26 cellular contexts compared by ENCODE assay signal in genomic region chr3:150508401-150508800, GRCh38. TPM values are rescaled to one million over a fixed set of nuclear protein-coding genes. Genes with fewer than 3 reads are reported as not detected.
DNase-seq lines count a peak whose midpoint lies in the region; ATAC-seq, FAIRE-seq and TF ChIP-seq lines count a peak whose summit lies in the region.
"Had no signal": no experiment of that assay in that cellular context is flagged by ENCODE, and none has a peak within 500 bp of the region (broad histone marks: within the 10 kb centered on the region; RNA-seq: fewer than 3 reads in every experiment).

No MANE protein-coding gene starts in this region.

- no peaks in the 10 kb centered on the region for H3K36me3 ChIP-seq in mammary epithelial cell (ENCODE audit: insufficient read depth, low read length)
- no peaks in the 10 kb centered on the region for H3K36me3 ChIP-seq in bronchial epithelial cell (ENCODE audit: control insufficient read depth, insufficient read depth, low read length)
- H3K36me3 ChIP-seq: BE2C, BLaER1 had no signal

- H3K79me2 ChIP-seq in mammary epithelial cell (ENCODE audit: insufficient read depth, low read length), result no peaks in the 10 kb centered on the region

- ATAC-seq in foreskin keratinocyte, result peak; percentile 16
- ATAC-seq in HG02970 (IDR thresholded peaks at IDR 0.05; ENCODE audit: low FRiP score, unreplicated experiment), result no peak

- in situ Hi-C loops in mammary epithelial cell (cut with MboI; ENCODE audit: low sequenced_read_pairs in 2 of 2), result loop anchor here in 1 of 2 donors (25.0 kb wide), 1 partner anchor 546 kb away; the partner anchor contains the start of gene PFN2

- no peaks in the 10 kb centered on the region for H3K27me3 Mint-ChIP-seq in MCF 10A (ENCODE audit: insufficient read depth, unreplicated experiment)

- CTCF ChIA-PET in mammary epithelial cell (lab: Charles Lee; ENCODE audit: low non-redundant PET) (no interaction called here), MCF 10A (lab: Yijun Ruan, JAX) (no interaction called here)

- dilution Hi-C loops in mammary epithelial cell (cut with HindIII; ENCODE audit: low sequenced_read_pairs), result no loop called here

- no peak overlapping the region for H3K9ac ChIP-seq in mammary epithelial cell (ENCODE audit: insufficient read depth, low read length)
- H3K9ac ChIP-seq: BLaER1 had no signal

- peak overlapping the region; percentile 15 for H3K4me2 ChIP-seq in mammary epithelial cell (ENCODE audit: insufficient read depth, low read depth, low read length)
- H3K4me2 ChIP-seq: BLaER1 had no signal

- TF ChIP-seq CTCF in mammary epithelial cell (conservative IDR thresholded peaks at IDR 0.05 in 1 of 2, IDR thresholded peaks at IDR 0.05 in 1 of 2; ENCODE audit: extremely low read depth in 1 of 2, insufficient read depth in 1 of 2, low read depth in 1 of 2, low read length in 2 of 2) (no peak), MCF 10A (IDR thresholded peaks at IDR 0.05; ENCODE audit: unreplicated experiment) (no peak), bronchial epithelial cell (IDR thresholded peaks at IDR 0.05; ENCODE audit: insufficient read depth, low read length, severe bottlenecking) (no peak), foreskin keratinocyte (conservative IDR thresholded peaks at IDR 0.05) (no peak)

- H3K4me1 Mint-ChIP-seq in MCF 10A (ENCODE audit: insufficient read depth, unreplicated experiment), result no peaks in the 10 kb centered on the region
- H3K4me1 Mint-ChIP-seq: CD14-positive monocyte; CD4-positive, alpha-beta memory T cell; CD4-positive, CD25-positive, alpha-beta regulatory T cell; CD8-positive, alpha-beta memory T cell had no signal

- FAIRE-seq in bronchial epithelial cell (lab: Jason Lieb, UNC), result no peak
- FAIRE-seq: GM12891, GM19239 had no signal

- no peak overlapping the region for H2AFZ ChIP-seq in mammary epithelial cell (ENCODE audit: low read depth, low read length)

- H3K4me3 ChIP-seq in mammary epithelial cell (replicated peaks in 1 of 3; ENCODE audit: insufficient read depth in 1 of 3, low read depth in 2 of 3, low read length in 3 of 3) (no peak overlapping the region), bronchial epithelial cell (ENCODE audit: low read depth, low read length) (no peak overlapping the region)
- H3K4me3 ChIP-seq: BLaER1 had no signal

- intact Hi-C loops in mammary epithelial cell (cut with micrococcal nuclease) (no loop called here), MCF 10A (cut with micrococcal nuclease) (no loop called here)

- H3K27me3 ChIP-seq in mammary epithelial cell (ENCODE audit: insufficient read depth, low read length) (no peaks in the 10 kb centered on the region), bronchial epithelial cell (ENCODE audit: control insufficient read depth, insufficient read depth, low read length) (no peaks in the 10 kb centered on the region), foreskin keratinocyte (no peaks in the 10 kb centered on the region)
- H3K27me3 ChIP-seq: BE2C, BLaER1 had no signal

- POLR2A ChIA-PET in MCF 10A (lab: Yijun Ruan, JAX), result interaction anchor here (0.7 to 1.0 kb wide), 2 partner anchors 38 to 536 kb away, joined by 3 to 5 read pairs; partner anchors contain the start of genes EIF2A and SERP1

- H3K27ac ChIP-seq in mammary epithelial cell (ENCODE audit: insufficient read depth, low read depth, low read length) (no peak overlapping the region), foreskin keratinocyte (no peak overlapping the region)
- H3K27ac ChIP-seq: 22Rv1, BLaER1 had no signal

- no peak overlapping the region for H3K27ac Mint-ChIP-seq in MCF 10A (ENCODE audit: low read depth, unreplicated experiment)
- H3K27ac Mint-ChIP-seq: CD14-positive monocyte; CD4-positive, alpha-beta memory T cell; CD4-positive, CD25-positive, alpha-beta regulatory T cell had no signal

- no peaks in the 10 kb centered on the region for H3K4me1 ChIP-seq in mammary epithelial cell (ENCODE audit: insufficient read depth, low read length)
- no peaks in the 10 kb centered on the region for H3K4me1 ChIP-seq in foreskin keratinocyte
- H3K4me1 ChIP-seq: BE2C, BLaER1 had no signal

- H3K36me3 Mint-ChIP-seq in MCF 10A (ENCODE audit: insufficient read depth, unreplicated experiment), result no peaks in the 10 kb centered on the region
- H3K36me3 Mint-ChIP-seq: CD14-positive monocyte; CD4-positive, alpha-beta memory T cell had no signal

- H3K9me3 Mint-ChIP-seq in MCF 10A (ENCODE audit: unreplicated experiment), result no peaks in the 10 kb centered on the region

- no peak overlapping the region for H3K4me3 Mint-ChIP-seq in MCF 10A (ENCODE audit: unreplicated experiment)
- H3K4me3 Mint-ChIP-seq: CD14-positive monocyte; CD4-positive, alpha-beta memory T cell; CD4-positive, CD25-positive, alpha-beta regulatory T cell; CD8-positive, alpha-beta memory T cell had no signal

- no peaks in the 10 kb centered on the region for H3K9me3 ChIP-seq in mammary epithelial cell (replicated peaks; ENCODE audit: insufficient read depth, low read length)
- H3K9me3 ChIP-seq: BE2C had no signal

- peak; percentile 70 for DNase-seq in mammary epithelial cell
- no peak for DNase-seq in MCF 10A (ENCODE audit: unreplicated experiment)
- DNase-seq in bronchial epithelial cell (ENCODE audit: low read depth), result peak; percentile 67
- DNase-seq in foreskin keratinocyte, result peak in 1 of 2 donors; percentile 75
- no peak for DNase-seq in MV-4-11 (lab: John Stamatoyannopoulos, UW)
- DNase-seq in UCSD-AML1 (lab: John Stamatoyannopoulos, UW; ENCODE audit: unreplicated experiment), result no peak
- DNase-seq: ACHN; BE2C; C1 segment of cervical spinal cord; CD4-positive, alpha-beta memory T cell; CD4-positive, CD25-positive, alpha-beta regulatory T cell; CD8-positive, alpha-beta memory T cell; COR-L47; DMS 273 treated with DMSO at 0.1 percent for 48 hours; DMS153; DMS53; DMS79; DND-41; EL; GDM1 had no signal

- no peaks in the 10 kb centered on the region for H4K20me1 ChIP-seq in mammary epithelial cell (ENCODE audit: insufficient read depth, low read length)
- H4K20me1 ChIP-seq: BLaER1 had no signal

- BruUV-seq in mammary epithelial cell (replicated peaks; lab: Mats Ljungman, UMichigan) (no TSS peak), MCF 10A (replicated peaks; lab: Mats Ljungman, UMichigan) (no TSS peak)

RNA-seq across cellular contexts. Expression of gene SERP1, which starts 37.9 kb away (rescaled TPM):
- total RNA-seq in mammary epithelial cell, result 100 to 1,000 TPM in 1 of 2 donors, 10 to 100 TPM in 1; 95.2 to 140 TPM
- polyA plus RNA-seq in mammary epithelial cell, result 50.5 TPM
- polyA minus RNA-seq in mammary epithelial cell, result 24.3 TPM
- total RNA-seq in MCF 10A (2022), result 227 and 308 TPM in 2 replicates
- total RNA-seq in bronchial epithelial cell, result 222 and 255 TPM in 2 replicates
- 81.0 and 97.7 TPM in 2 replicates for total RNA-seq in foreskin keratinocyte
- polyA plus RNA-seq in foreskin keratinocyte, result 60.3 and 76.5 TPM in 2 replicates

RNA-seq across cellular contexts. Expression of gene EIF2A, which starts 38.2 kb away (rescaled TPM):
- total RNA-seq in mammary epithelial cell (100 to 1,000 TPM in 1 of 2 donors, 10 to 100 TPM in 1; 76.6 to 140 TPM), MCF 10A (2022) (112 and 117 TPM in 2 replicates), bronchial epithelial cell (88.8 and 222 TPM in 2 replicates), foreskin keratinocyte (87.7 and 91.1 TPM in 2 replicates)
- polyA plus RNA-seq in mammary epithelial cell (133 TPM), foreskin keratinocyte (49.9 and 60.9 TPM in 2 replicates)
- 67.7 TPM for polyA minus RNA-seq in mammary epithelial cell

Comparison
In these comparisons a context has a peak if more than half of its experiments do, and no peak if none do; other contexts are left out.
1. DNase-seq: peak in mammary epithelial cell (single experiment) and bronchial epithelial cell (single experiment); none in MCF 10A (single experiment), MV-4-11 (single experiment) and UCSD-AML1 (single experiment).